In genomic region chr15:34799149-34799824, GRCh38 we compare ENCODE assay signal across 10 cellular contexts. TPM values are rescaled to one million over a fixed set of nuclear protein-coding genes. Genes with fewer than 3 reads are reported as not detected.
DNase-seq lines count a peak whose midpoint lies in the region; ATAC-seq, FAIRE-seq and TF ChIP-seq lines count a peak whose summit lies in the region.
"Had no signal": no experiment of that assay in that cellular context is flagged by ENCODE, and none has a peak within 500 bp of the region (broad histone marks: within the 10 kb centered on the region; RNA-seq: fewer than 3 reads in every experiment).

No MANE protein-coding gene starts in this region.

- H2AK5ac ChIP-seq in H9 (ENCODE audit: insufficient read length, low read length): no peak overlapping the region

- no peak overlapping the region for H3K18ac ChIP-seq in H9 (ENCODE audit: insufficient read length, low read depth, low read length)

- no peaks in the 10 kb centered on the region for H3K79me1 ChIP-seq in H9 (ENCODE audit: insufficient read depth, low read depth, low read length, poor library complexity, severe bottlenecking)

- no peak overlapping the region for H2BK12ac ChIP-seq in H9 (ENCODE audit: insufficient read length, low read depth, low read length)

- H4K5ac ChIP-seq in H9 (ENCODE audit: insufficient read length, low read depth, low read length): no peak overlapping the region

- TF ChIP-seq POLR2A in GM12892 (IDR thresholded peaks at IDR 0.05; ENCODE audit: low read depth, low read length): no peak

- H4K91ac ChIP-seq in H9 (ENCODE audit: insufficient read length, low read depth, low read length): no peak overlapping the region

- H3K23ac ChIP-seq in H9 (ENCODE audit: insufficient read length, low read depth, low read length): no peak overlapping the region

- FAIRE-seq in GM12892 (lab: Jason Lieb, UNC): no peak

- CTCF ChIA-PET in RWPE1 (lab: Yijun Ruan, JAX): no interaction called here

- H2AFZ ChIP-seq in H9 (ENCODE audit: low read length): no peak overlapping the region

- no peaks in the 10 kb centered on the region for H4K20me1 ChIP-seq in H9 (ENCODE audit: control insufficient read depth, insufficient read depth, insufficient read length)

- peaks cover 8% of the 10 kb centered on the region for H3K23me2 ChIP-seq in H9 (ENCODE audit: insufficient read length, low read depth, low read length, poor library complexity, severe bottlenecking)

- H3K4me2 ChIP-seq in H9 (ENCODE audit: insufficient read depth, insufficient read length, low read length): no peak overlapping the region

- H3K4me1 ChIP-seq in H9 (ENCODE audit: insufficient read depth, low read length) (peaks cover 2% of the 10 kb centered on the region; the same call in 1 of the 2 replicates), foreskin keratinocyte (no peaks in the 10 kb centered on the region)

- H2BK5ac ChIP-seq in H9 (ENCODE audit: insufficient read length, low read length): no peak overlapping the region

- H3K9ac ChIP-seq in H9 (ENCODE audit: extremely low read depth, insufficient read length, low read length): no peak overlapping the region

- H3K14ac ChIP-seq in H9 (ENCODE audit: insufficient read depth, low read length): no peak overlapping the region

- H3K27me3 ChIP-seq in H9 (ENCODE audit: insufficient read depth, low read length) (no peaks in the 10 kb centered on the region; the same call in 1 of the 2 replicates), foreskin keratinocyte (peaks cover 64% of the 10 kb centered on the region)

- no peak overlapping the region for H2BK120ac ChIP-seq in H9 (ENCODE audit: low read depth, low read length, poor library complexity, severe bottlenecking)

- H3K27ac ChIP-seq in H9 (ENCODE audit: insufficient read length, low read depth, low read length) (no peak overlapping the region), RWPE1 (peak overlapping the region; percentile 6; the same call in 1 of the 2 replicates), foreskin keratinocyte (no peak overlapping the region)

- H3T11ph ChIP-seq in H9 (ENCODE audit: low read length): no peak overlapping the region

- H3K56ac ChIP-seq in H9 (ENCODE audit: insufficient read length, low read depth, low read length): no peak overlapping the region

- no peaks in the 10 kb centered on the region for H3K9me3 ChIP-seq in H9 (ENCODE audit: control insufficient read depth, low read depth, low read length)

- no peak overlapping the region for H2BK20ac ChIP-seq in H9 (ENCODE audit: low read depth, low read length, poor library complexity, severe bottlenecking)

- no peak for TF ChIP-seq CTCF in H9 (conservative IDR thresholded peaks at IDR 0.05)
- TF ChIP-seq CTCF in RWPE1 (conservative IDR thresholded peaks at IDR 0.05; ENCODE audit: low read depth): no peak
- no peak for TF ChIP-seq CTCF in foreskin keratinocyte (conservative IDR thresholded peaks at IDR 0.05)

- DNase-seq in H9 (peak; percentile 33), RWPE1 (ENCODE audit: low spot score) (no peak), Right ventricle myocardium inferior (ENCODE audit: missing footprints) (peak; percentile 84), sciatic nerve (ENCODE audit: low spot score) (peak; percentile 76), foreskin keratinocyte (no peak), GM19238 (ENCODE audit: insufficient read length, low spot score) (no peak), GM12892 (ENCODE audit: insufficient read length) (no peak)
- DNase-seq: activated B cell treated with CpG ODN at 0.5 μM for 24 hours, NCI-H510A treated with DMSO at 0.1 percent for 48 hours had no signal

- H3K79me2 ChIP-seq in H9 (ENCODE audit: insufficient read depth, low read length): no peaks in the 10 kb centered on the region

- intact Hi-C loops in Right ventricle myocardium inferior (cut with DNase I): no loop called here
- intact Hi-C loops in sciatic nerve (cut with DNase I): no loop called here

- no peak overlapping the region for H3K27ac Mint-ChIP-seq in H9
- H3K27ac Mint-ChIP-seq: activated B cell treated with CpG ODN at 0.5 μM for 24 hours had no signal

- H3K4me3 Mint-ChIP-seq in H9: no peak overlapping the region
- H3K4me3 Mint-ChIP-seq: activated B cell treated with CpG ODN at 0.5 μM for 24 hours had no signal

- peaks cover 32% of the 10 kb centered on the region for H3K27me3 Mint-ChIP-seq in H9 (ENCODE audit: low read depth)

- H3K36me3 Mint-ChIP-seq in H9 (ENCODE audit: insufficient read depth in 1 of 3, low read depth in 3 of 3): peaks cover 0 to under 1% (median 0%) of the 10 kb centered on the region in 3 experiments; a peak in 1 of 7 replicates

- WGBS in H9 (ENCODE audit: extremely low coverage, insufficient read length, low lambda C conversion rate): no CpG with 5 or more reads among the region's 14 CpGs

- POLR2A ChIA-PET in RWPE1 (lab: Yijun Ruan, JAX; ENCODE audit: low non-redundant PET): no interaction called here

- H3K4ac ChIP-seq in H9 (ENCODE audit: low read depth, low read length): no peak overlapping the region

- H3K9me3 Mint-ChIP-seq in H9: no peaks in the 10 kb centered on the region
- H3K9me3 Mint-ChIP-seq: activated B cell treated with CpG ODN at 0.5 μM for 24 hours had no signal

- peaks cover 19 to 27% of the 10 kb centered on the region in 2 experiments for H3K4me1 Mint-ChIP-seq in H9
- H3K4me1 Mint-ChIP-seq: activated B cell treated with CpG ODN at 0.5 μM for 24 hours had no signal

- H2BK15ac ChIP-seq in H9 (ENCODE audit: low read depth, low read length): no peak overlapping the region

- H4K8ac ChIP-seq in H9 (replicated peaks; ENCODE audit: insufficient read length, low read depth, low read length): no peak overlapping the region

- ATAC-seq in Right ventricle myocardium inferior: peak; percentile 50
- peak; percentile 36 for ATAC-seq in sciatic nerve
- ATAC-seq in foreskin keratinocyte: no peak
- no peak for ATAC-seq in HG03135 (IDR thresholded peaks at IDR 0.05; ENCODE audit: unreplicated experiment)

RNA-seq across cellular contexts. Expression of gene ACTC1, which starts 3.9 kb away (rescaled TPM):
- total RNA-seq in H9 (2021) (48.6 and 52.2 TPM in 2 replicates), Right ventricle myocardium inferior (15,626 TPM), sciatic nerve (0.94 TPM), foreskin keratinocyte (not detected in 2 replicates)
- not detected in 2 replicates for polyA plus RNA-seq in foreskin keratinocyte
- not detected for polyA plus RNA-seq in GM12892 (2012; ENCODE audit: missing spikeins)
- total RNA-seq: activated B cell treated with CpG ODN at 0.5 μM for 24 hours had no signal

RNA-seq across cellular contexts. Expression of gene GJD2, which starts 44.5 kb away (rescaled TPM):
- 0.15 TPM in 1 of 2 replicates, not detected in the other for total RNA-seq in H9 (2021)
- not detected for total RNA-seq in Right ventricle myocardium inferior
- total RNA-seq in sciatic nerve: not detected
- total RNA-seq in foreskin keratinocyte: not detected in 2 replicates
- polyA plus RNA-seq in foreskin keratinocyte: not detected in 2 replicates
- polyA plus RNA-seq in GM12892 (2012; ENCODE audit: missing spikeins): not detected
- total RNA-seq: activated B cell treated with CpG ODN at 0.5 μM for 24 hours had no signal

Comparison
In these comparisons a context has a peak if more than half of its experiments do, and no peak if none do; other contexts are left out.
1. DNase-seq: peak in H9 (single experiment), Right ventricle myocardium inferior (single experiment) and sciatic nerve (single experiment); none in RWPE1 (single experiment), foreskin keratinocyte (0 of 2), GM19238 (single experiment) and GM12892 (single experiment).
2. ATAC-seq: peak in Right ventricle myocardium inferior (single experiment) and sciatic nerve (single experiment); none in foreskin keratinocyte (single experiment) and HG03135 (single experiment).
3. RNA of gene ACTC1, which starts 3.9 kb away (total RNA-seq): 15,626 TPM in Right ventricle myocardium inferior (single experiment); 48.6 to 52.2 TPM in H9, 0.94 TPM in sciatic nerve (single experiment) and not detected in foreskin keratinocyte; every median in the first group is over 100 times any median in the second.